Comparison of ENCODE assay signal across 16 cellular contexts in the genomic region with DNA sequence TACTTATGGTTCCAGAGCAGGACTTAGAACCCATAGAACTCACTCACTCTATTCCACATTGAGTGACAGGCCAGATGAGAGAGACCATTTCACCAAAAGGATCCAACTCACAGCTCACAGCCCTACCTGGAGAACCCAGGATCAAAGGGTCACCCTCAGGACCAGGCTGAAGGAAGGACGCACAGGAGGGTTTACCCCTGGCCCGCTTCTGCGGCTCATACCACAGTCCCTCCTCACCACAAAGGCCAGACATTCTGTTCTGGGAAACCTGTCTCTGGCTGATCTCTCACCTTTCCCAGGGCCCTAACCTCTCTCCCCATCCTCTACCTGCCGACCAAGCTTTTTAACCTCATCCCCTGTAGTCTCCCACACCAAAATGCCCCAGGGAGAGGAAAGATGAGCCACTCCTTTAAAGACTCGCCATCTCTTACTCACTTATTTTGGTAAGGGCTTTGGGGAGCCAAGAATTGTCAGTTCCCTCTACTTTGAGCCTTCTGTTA. TPM values are rescaled to one million over a fixed set of nuclear protein-coding genes. Genes with fewer than 3 reads are reported as not detected.
DNase-seq lines count a peak whose midpoint lies in the region; ATAC-seq and TF ChIP-seq lines count a peak whose summit lies in the region.
"Had no signal": no experiment of that assay in that cellular context is flagged by ENCODE, and none has a peak within 500 bp of the region (broad histone marks: within the 10 kb centered on the region; RNA-seq: fewer than 3 reads in every experiment).

No MANE protein-coding gene starts in this region.

- no peak overlapping the region for H3K4me2 ChIP-seq in Karpas-422 (ENCODE audit: low read depth, low read length, poor library complexity, severe bottlenecking)
- H3K4me2 ChIP-seq in neural progenitor cell, result no peak overlapping the region
- H3K4me2 ChIP-seq: KMS-11 had no signal

- H3K27me3 ChIP-seq in Karpas-422 (ENCODE audit: low read length) (no peaks in the 10 kb centered on the region), neural progenitor cell (peaks cover 46% of the 10 kb centered on the region)

- no peak overlapping the region for H3K9ac ChIP-seq in Karpas-422 (ENCODE audit: low read length)
- no peak overlapping the region for H3K9ac ChIP-seq in neural progenitor cell
- H3K9ac ChIP-seq: KMS-11 had no signal

- H3K4me3 ChIP-seq in Karpas-422 (ENCODE audit: low read length) (no peak overlapping the region), neural progenitor cell (no peak overlapping the region)
- H3K4me3 ChIP-seq: dorsolateral prefrontal cortex, spleen, upper lobe of left lung had no signal

- intact Hi-C loops in activated CD4-positive, alpha-beta T cell treated with anti-CD3 and anti-CD28 coated beads, Interleukin-2, amount 10 ng/mL, durations not matched to agents 24 days and 14 days (cut with micrococcal nuclease), result no loop called here

- H3K9me3 Mint-ChIP-seq in activated CD4-positive, alpha-beta T cell treated with anti-CD3 and anti-CD28 coated beads, Interleukin-2, amount 10 ng/mL, durations not matched to agents 24 days and 14 days, result no peaks in the 10 kb centered on the region
- H3K9me3 Mint-ChIP-seq in activated naive CD8-positive, alpha-beta T cell treated with anti-CD3 and anti-CD28 coated beads, Interleukin-2, amount 50 U/mL, for 24 hours, result no peaks in the 10 kb centered on the region
- H3K9me3 Mint-ChIP-seq in neural progenitor cell, result no peaks in the 10 kb centered on the region

- H2AFZ ChIP-seq in Karpas-422 (ENCODE audit: low read length), result no peak overlapping the region
- H2AFZ ChIP-seq in neural progenitor cell (replicated peaks), result no peak overlapping the region

- no peaks in the 10 kb centered on the region for H3K9me2 ChIP-seq in Karpas-422 (replicated peaks; ENCODE audit: insufficient read depth, low read length)

- peaks cover 24% of the 10 kb centered on the region for H3F3A ChIP-seq in neural progenitor cell (ENCODE audit: low read depth)

- peak overlapping the region; percentile 39 for H3K4me3 Mint-ChIP-seq in activated CD4-positive, alpha-beta T cell treated with anti-CD3 and anti-CD28 coated beads, Interleukin-2, amount 10 ng/mL, durations not matched to agents 24 days and 14 days
- H3K4me3 Mint-ChIP-seq in activated naive CD8-positive, alpha-beta T cell treated with anti-CD3 and anti-CD28 coated beads, Interleukin-2, amount 50 U/mL, for 24 hours, result peak overlapping the region; percentile 41
- peak overlapping the region; percentile 59 for H3K4me3 Mint-ChIP-seq in neural progenitor cell

- peak; percentile 54 for DNase-seq in activated CD4-positive, alpha-beta T cell treated with anti-CD3 and anti-CD28 coated beads, Interleukin-2, amount 10 ng/mL, durations not matched to agents 24 days and 14 days
- no peak for DNase-seq in activated CD4-positive, alpha-beta T cell treated with anti-CD3 and anti-CD28 coated beads, Interleukin-2, amount 50 U/mL, for 4 hours
- DNase-seq in Karpas-422 (peak; percentile 35), neural progenitor cell (ENCODE audit: low spot score) (no peak), NCI-H510A treated with DMSO at 0.1 percent for 48 hours (lab: John Stamatoyannopoulos, UW) (no peak), LoVo (ENCODE audit: low spot score) (no peak)
- DNase-seq in activated naive CD8-positive, alpha-beta T cell treated with anti-CD3 and anti-CD28 coated beads, Interleukin-2, amount 50 U/mL, for 24 hours, result peak; percentile 2
- DNase-seq: DMS153, dorsolateral prefrontal cortex, islet precursor cell, NCI-H2081 treated with DMSO at 0.1 percent for 48 hours, spleen, upper lobe of left lung had no signal

- no peaks in the 10 kb centered on the region for H3K9me3 ChIP-seq in Karpas-422 (ENCODE audit: low read length)
- no peaks in the 10 kb centered on the region for H3K9me3 ChIP-seq in neural progenitor cell (ENCODE audit: low read depth)
- H3K9me3 ChIP-seq: neutrophil, spleen, upper lobe of left lung had no signal

- H3K27ac Mint-ChIP-seq in activated CD4-positive, alpha-beta T cell treated with anti-CD3 and anti-CD28 coated beads, Interleukin-2, amount 10 ng/mL, durations not matched to agents 24 days and 14 days, result peak overlapping the region; percentile 78
- H3K27ac Mint-ChIP-seq in activated naive CD8-positive, alpha-beta T cell treated with anti-CD3 and anti-CD28 coated beads, Interleukin-2, amount 50 U/mL, for 24 hours, result peak overlapping the region; percentile 76
- no peak overlapping the region for H3K27ac Mint-ChIP-seq in neural progenitor cell

- H3K36me3 ChIP-seq in Karpas-422 (ENCODE audit: insufficient read depth, low read length) (no peaks in the 10 kb centered on the region), neural progenitor cell (no peaks in the 10 kb centered on the region)
- H3K36me3 ChIP-seq: neutrophil, spleen, upper lobe of left lung had no signal

- H3K4me1 Mint-ChIP-seq in activated CD4-positive, alpha-beta T cell treated with anti-CD3 and anti-CD28 coated beads, Interleukin-2, amount 10 ng/mL, durations not matched to agents 24 days and 14 days, result peaks cover 46% of the 10 kb centered on the region
- peaks cover 65% of the 10 kb centered on the region for H3K4me1 Mint-ChIP-seq in activated naive CD8-positive, alpha-beta T cell treated with anti-CD3 and anti-CD28 coated beads, Interleukin-2, amount 50 U/mL, for 24 hours
- H3K4me1 Mint-ChIP-seq in neural progenitor cell, result peaks cover 21% of the 10 kb centered on the region

- H3K4me1 ChIP-seq in Karpas-422 (ENCODE audit: low read length) (peaks cover 38% of the 10 kb centered on the region), neural progenitor cell (peaks cover 15% of the 10 kb centered on the region)

- H3K36me3 Mint-ChIP-seq in activated CD4-positive, alpha-beta T cell treated with anti-CD3 and anti-CD28 coated beads, Interleukin-2, amount 10 ng/mL, durations not matched to agents 24 days and 14 days (ENCODE audit: low read depth), result peaks cover 45% of the 10 kb centered on the region
- H3K36me3 Mint-ChIP-seq in activated naive CD8-positive, alpha-beta T cell treated with anti-CD3 and anti-CD28 coated beads, Interleukin-2, amount 50 U/mL, for 24 hours (ENCODE audit: low read depth), result peaks cover 47% of the 10 kb centered on the region
- H3K36me3 Mint-ChIP-seq in neural progenitor cell, result no peaks in the 10 kb centered on the region

- no peak overlapping the region for H3K27ac ChIP-seq in Karpas-422 (ENCODE audit: low read length)
- no peak overlapping the region for H3K27ac ChIP-seq in neural progenitor cell
- H3K27ac ChIP-seq: KMS-11, neutrophil had no signal

- H3K79me2 ChIP-seq in Karpas-422 (ENCODE audit: low read length), result peaks cover 14% of the 10 kb centered on the region
- H3K79me2 ChIP-seq in neural progenitor cell (ENCODE audit: low read depth), result peaks cover 14% of the 10 kb centered on the region

- no peaks in the 10 kb centered on the region for H3K27me3 Mint-ChIP-seq in activated CD4-positive, alpha-beta T cell treated with anti-CD3 and anti-CD28 coated beads, Interleukin-2, amount 10 ng/mL, durations not matched to agents 24 days and 14 days
- H3K27me3 Mint-ChIP-seq in activated naive CD8-positive, alpha-beta T cell treated with anti-CD3 and anti-CD28 coated beads, Interleukin-2, amount 50 U/mL, for 24 hours, result peaks cover under 1% of the 10 kb centered on the region
- H3K27me3 Mint-ChIP-seq in neural progenitor cell (ENCODE audit: insufficient read depth, low read depth), result peaks cover 28% of the 10 kb centered on the region

- ATAC-seq in activated naive CD8-positive, alpha-beta T cell treated with anti-CD3 and anti-CD28 coated beads, Interleukin-2, amount 50 U/mL, for 24 hours, result no peak
- ATAC-seq in HG02610 (IDR thresholded peaks at IDR 0.05; ENCODE audit: unreplicated experiment), result no peak

- no peak for TF ChIP-seq CTCF in neural progenitor cell (IDR thresholded peaks at IDR 0.05)

- H4K20me1 ChIP-seq in Karpas-422 (ENCODE audit: insufficient read depth, low read depth, low read length), result peaks cover 8% of the 10 kb centered on the region; the same call in 1 of the 2 replicates
- H4K20me1 ChIP-seq in neural progenitor cell (ENCODE audit: low read depth), result peaks cover 14% of the 10 kb centered on the region

RNA-seq across cellular contexts. Expression of a gene that starts 4.7 kb away (rescaled TPM):
- 32.1 and 32.9 TPM in 2 replicates for total RNA-seq in activated CD4-positive, alpha-beta T cell treated with anti-CD3 and anti-CD28 coated beads, Interleukin-2, amount 10 ng/mL, durations not matched to agents 24 days and 14 days
- not detected in 2 replicates for total RNA-seq in Karpas-422 (2014; rRNA removed; shearing (Covaris generic); ENCODE audit: low replicate concordance)
- not detected in 2 replicates for total RNA-seq in neural progenitor cell (ENCODE audit: low replicate concordance)

RNA-seq across cellular contexts. Expression of a gene that starts 5.1 kb away (rescaled TPM):
- 62.2 and 62.5 TPM in 2 replicates for total RNA-seq in activated CD4-positive, alpha-beta T cell treated with anti-CD3 and anti-CD28 coated beads, Interleukin-2, amount 10 ng/mL, durations not matched to agents 24 days and 14 days
- total RNA-seq in Karpas-422 (2014; rRNA removed; shearing (Covaris generic); ENCODE audit: low replicate concordance), result 21.3 and 56.7 TPM in 2 replicates
- 3.9 and 23.1 TPM in 2 replicates for total RNA-seq in neural progenitor cell (ENCODE audit: low replicate concordance)

RNA-seq across cellular contexts. Expression of a gene that starts 7.3 kb away (rescaled TPM):
- total RNA-seq in activated CD4-positive, alpha-beta T cell treated with anti-CD3 and anti-CD28 coated beads, Interleukin-2, amount 10 ng/mL, durations not matched to agents 24 days and 14 days, result 91.0 and 95.7 TPM in 2 replicates
- total RNA-seq in Karpas-422 (2014; rRNA removed; shearing (Covaris generic); ENCODE audit: low replicate concordance), result 207 and 248 TPM in 2 replicates
- 92.1 and 113 TPM in 2 replicates for total RNA-seq in neural progenitor cell (ENCODE audit: low replicate concordance)

RNA-seq across cellular contexts. Expression of a gene that starts 15.9 kb away (rescaled TPM):
- 4.9 and 7.5 TPM in 2 replicates for total RNA-seq in activated CD4-positive, alpha-beta T cell treated with anti-CD3 and anti-CD28 coated beads, Interleukin-2, amount 10 ng/mL, durations not matched to agents 24 days and 14 days
- not detected in 2 replicates for total RNA-seq in Karpas-422 (2014; rRNA removed; shearing (Covaris generic); ENCODE audit: low replicate concordance)
- not detected in 2 replicates for total RNA-seq in neural progenitor cell (ENCODE audit: low replicate concordance)

RNA-seq across cellular contexts. Expression of a gene that starts 22.9 kb away (rescaled TPM):
- 8.4 and 9.1 TPM in 2 replicates for total RNA-seq in activated CD4-positive, alpha-beta T cell treated with anti-CD3 and anti-CD28 coated beads, Interleukin-2, amount 10 ng/mL, durations not matched to agents 24 days and 14 days
- 1.3 and 2.6 TPM in 2 replicates for total RNA-seq in Karpas-422 (2014; rRNA removed; shearing (Covaris generic); ENCODE audit: low replicate concordance)
- total RNA-seq in neural progenitor cell (ENCODE audit: low replicate concordance), result 9.2 and 25.1 TPM in 2 replicates

Comparison
In these comparisons a context has a peak if more than half of its experiments do, and no peak if none do; other contexts are left out.
1. DNase-seq: peak in activated CD4-positive, alpha-beta T cell treated with anti-CD3 and anti-CD28 coated beads, Interleukin-2, amount 10 ng/mL, durations not matched to agents 24 days and 14 days (single experiment), Karpas-422 (single experiment) and activated naive CD8-positive, alpha-beta T cell treated with anti-CD3 and anti-CD28 coated beads, Interleukin-2, amount 50 U/mL, for 24 hours (single experiment); none in activated CD4-positive, alpha-beta T cell treated with anti-CD3 and anti-CD28 coated beads, Interleukin-2, amount 50 U/mL, for 4 hours (0 of 2), neural progenitor cell (single experiment), NCI-H510A treated with DMSO at 0.1 percent for 48 hours (single experiment) and LoVo (single experiment).
2. RNA of a gene that starts 4.7 kb away (total RNA-seq): 32.1 to 32.9 TPM in activated CD4-positive, alpha-beta T cell treated with anti-CD3 and anti-CD28 coated beads, Interleukin-2, amount 10 ng/mL, durations not matched to agents 24 days and 14 days; not detected in Karpas-422 and not detected in neural progenitor cell; every median in the first group is over 10 times any median in the second.
3. Peak in every context shown above with its lines, with median percentiles within 50 percentile points of each other: H3K4me3 Mint-ChIP-seq.